In the genomic region with DNA sequence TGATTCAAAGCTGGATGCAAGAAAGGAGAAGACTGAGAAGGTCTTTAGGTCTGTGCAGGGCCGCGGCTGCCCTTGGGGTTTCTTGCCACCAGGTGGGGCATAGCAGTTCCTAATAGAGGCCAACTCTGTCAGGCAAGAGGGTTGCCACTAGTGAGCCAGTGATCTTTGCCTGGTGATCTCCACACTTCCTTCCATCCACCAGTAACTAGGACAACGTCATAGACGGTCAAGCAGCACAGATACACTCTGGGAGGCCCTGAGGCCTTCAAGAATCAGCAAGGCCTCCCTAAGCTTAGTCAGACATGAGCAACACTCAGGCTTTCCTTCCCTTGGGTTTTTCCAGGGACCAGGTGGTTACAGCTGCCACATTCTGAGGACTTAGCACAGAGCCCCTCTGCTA, we compare ENCODE assay signal across 8 cellular contexts. TPM values are rescaled to one million over a fixed set of nuclear protein-coding genes. Genes with fewer than 3 reads are reported as not detected.
DNase-seq lines count a peak whose midpoint lies in the region; ATAC-seq and TF ChIP-seq lines count a peak whose summit lies in the region.

No MANE protein-coding gene starts in this region.

- intact Hi-C loops in Calu3 (cut with micrococcal nuclease; ENCODE audit: unreplicated experiment): no loop called here

- TF ChIP-seq CTCF in Calu3 (IDR thresholded peaks at IDR 0.05; ENCODE audit: unreplicated experiment): no peak
- TF ChIP-seq CTCF in foreskin fibroblast (IDR thresholded peaks at IDR 0.05; ENCODE audit: low read depth, low read length): peak; percentile 6

- CTCF ChIA-PET in Calu3 (lab: Charles Lee): interaction anchor here (0.9 kb wide), 1 partner anchor 56 kb away, joined by 3 read pairs; no protein-coding TSS in a partner anchor

- ATAC-seq in GM18505 (IDR thresholded peaks at IDR 0.05; ENCODE audit: unreplicated experiment) (no peak), HG02642 (IDR thresholded peaks at IDR 0.05; ENCODE audit: poor library complexity, unreplicated experiment) (no peak)

- H3K4me3 Mint-ChIP-seq in Calu3 (ENCODE audit: low read depth, unreplicated experiment): no peak overlapping the region

- TF ChIP-seq POLR2A in GM18505 (IDR thresholded peaks at IDR 0.05; ENCODE audit: borderline replicate concordance, extremely low read depth, insufficient read depth, insufficient read length): no peak

- H3K27ac Mint-ChIP-seq in Calu3 (ENCODE audit: unreplicated experiment): no peak overlapping the region

- no peaks in the 10 kb centered on the region for H3K36me3 Mint-ChIP-seq in Calu3 (ENCODE audit: insufficient read depth, unreplicated experiment)

- no TSS peak for BruUV-seq in Calu3 (replicated peaks; lab: Mats Ljungman, UMichigan)

- peaks cover 70% of the 10 kb centered on the region for H3K27me3 Mint-ChIP-seq in Calu3 (ENCODE audit: unreplicated experiment)

- no peak overlapping the region for H3K4me3 ChIP-seq in foreskin fibroblast (ENCODE audit: low read depth in 1 of 2, low read length in 2 of 2)

- no peaks in the 10 kb centered on the region for H3K9me3 Mint-ChIP-seq in Calu3 (ENCODE audit: low read depth, unreplicated experiment)

- H3K4me1 Mint-ChIP-seq in Calu3 (ENCODE audit: low read depth, unreplicated experiment): no peaks in the 10 kb centered on the region

- DNase-seq in Calu3 (peak; percentile 39), MV-4-11 (lab: John Stamatoyannopoulos, UW) (peak; percentile 23), foreskin fibroblast (no peak), midbrain (lab: John Stamatoyannopoulos, UW) (no peak)
- peak; percentile 26 to 53 for DNase-seq in activated CD8-positive, alpha-beta memory T cell treated with anti-CD3 and anti-CD28 coated beads for 1 hour (ENCODE audit: extremely low read depth in 1 of 2, low read depth in 1 of 2)
- peak in 2 of 3 experiments; percentile 24 to 35 for DNase-seq in stimulated activated CD4-positive, alpha-beta T cell treated with anti-CD3 and anti-CD28 coated beads, TNF-alpha, amount 100 ng/mL, for 4 hours (ENCODE audit: low read depth in 3 of 3)

RNA-seq across cellular contexts. Expression of gene ATP2B4, which starts 32.9 kb away (rescaled TPM):
- 1.9 and 3.9 TPM in 2 replicates for total RNA-seq in Calu3 (2022)

Comparison
In these comparisons a context has a peak if more than half of its experiments do, and no peak if none do; other contexts are left out.
1. DNase-seq: peak in Calu3 (single experiment), MV-4-11 (single experiment), activated CD8-positive, alpha-beta memory T cell treated with anti-CD3 and anti-CD28 coated beads for 1 hour (2 of 2) and stimulated activated CD4-positive, alpha-beta T cell treated with anti-CD3 and anti-CD28 coated beads, TNF-alpha, amount 100 ng/mL, for 4 hours (2 of 3); none in foreskin fibroblast (0 of 2) and midbrain (single experiment).